ENCODE assay signal across 9 cellular contexts in genomic region chr7:73851410-73852338, GRCh38. TPM values are rescaled to one million over a fixed set of nuclear protein-coding genes. Genes with fewer than 3 reads are reported as not detected.
DNase-seq lines count a peak whose midpoint lies in the region; ATAC-seq, FAIRE-seq and TF ChIP-seq lines count a peak whose summit lies in the region.
"Had no signal": no experiment of that assay in that cellular context is flagged by ENCODE, and none has a peak within 500 bp of the region (broad histone marks: within the 10 kb centered on the region; RNA-seq: fewer than 3 reads in every experiment).

No MANE protein-coding gene starts in this region.

- no peak overlapping the region for H3K4me3 ChIP-seq in A549
- H3K4me3 ChIP-seq in colonic mucosa: no peak overlapping the region
- H3K4me3 ChIP-seq: right lobe of liver had no signal

- no peaks in the 10 kb centered on the region for H3K36me3 ChIP-seq in colonic mucosa
- H3K36me3 ChIP-seq: right lobe of liver had no signal

- H3K27ac Mint-ChIP-seq in natural killer cell: no peak overlapping the region

- no peaks in the 10 kb centered on the region for H3K9me3 Mint-ChIP-seq in natural killer cell

- H3K27me3 ChIP-seq in colonic mucosa: no peaks in the 10 kb centered on the region
- H3K27me3 ChIP-seq: right lobe of liver had no signal

- peaks cover 12 to 19% of the 10 kb centered on the region in 2 donors for H3K27me3 Mint-ChIP-seq in natural killer cell (ENCODE audit: low read depth in 2 of 2)

- ATAC-seq in A549 (peak; percentile 65 to 74), HG03039 (IDR thresholded peaks at IDR 0.05; ENCODE audit: unreplicated experiment) (peak; percentile 74), natural killer cell (peak; percentile 52 to 75 (median 63))

- POLR2A ChIA-PET in A549 (lab: Yijun Ruan, JAX): interaction anchor here (1.0 to 1.4 kb wide), 4 partner anchors 10 to 29 kb away, joined by 6 to 25 read pairs (median 8); partner anchors contain the start of gene METTL27

- CTCF ChIA-PET in A549 (lab: Yijun Ruan, JAX): interaction anchor here (0.5 to 1.6 kb wide), 7 partner anchors 12 to 244 kb away, joined by 3 to 7 read pairs (median 3); no protein-coding TSS in a partner anchor

- TF ChIP-seq EP300 in A549 (IDR thresholded peaks at IDR 0.05): no peak

- H3K9me3 ChIP-seq in A549 (no peaks in the 10 kb centered on the region), colonic mucosa (no peaks in the 10 kb centered on the region)
- H3K9me3 ChIP-seq: right lobe of liver had no signal

- no peak overlapping the region for H3K4me3 Mint-ChIP-seq in natural killer cell

- TF ChIP-seq CTCF in A549 (IDR thresholded peaks at IDR 0.05) (no peak), GM13976 (IDR thresholded peaks at IDR 0.05; ENCODE audit: borderline replicate concordance, control extremely low read depth, extremely low read depth, insufficient read depth, missing control alignments) (no peak), colonic mucosa (IDR thresholded peaks at IDR 0.05) (no peak), natural killer cell (IDR thresholded peaks at IDR 0.05) (no peak)

- H3K9ac ChIP-seq in colonic mucosa (ENCODE audit: low read depth in 2 of 2, low read length in 2 of 2): no peak overlapping the region

- H3K4me1 ChIP-seq in A549 (peaks cover 36% of the 10 kb centered on the region), colonic mucosa (peaks cover 8% of the 10 kb centered on the region)

- in situ Hi-C loops in GM13976 (cut with MboI; ENCODE audit: low sequenced_read_pairs, unreplicated experiment): no loop called here

- DNase-seq in A549 (ENCODE audit: low read depth in 1 of 2, low spot score in 1 of 2) (peak; percentile 62 to 79), GM13976 (ENCODE audit: low spot score) (peak; percentile 78), RCC 7860 (ENCODE audit: low spot score) (peak; percentile 100), colonic mucosa (no peak), natural killer cell (no peak), anterior cingulate cortex (lab: John Stamatoyannopoulos, UW) (no peak), GM19238 (ENCODE audit: insufficient read length, low spot score) (no peak)
- DNase-seq: right lobe of liver had no signal

- FAIRE-seq in A549 (lab: Jason Lieb, UNC): peak; percentile 28
- peak; percentile 99 for FAIRE-seq in RCC 7860 (lab: Jason Lieb, UNC)

- H3K4me2 ChIP-seq in A549: peak overlapping the region; percentile 53

- TF ChIP-seq RAD21 in A549 (conservative IDR thresholded peaks at IDR 0.05 in 1 of 2, IDR thresholded peaks at IDR 0.05 in 1 of 2): no peak

- H3K36me3 Mint-ChIP-seq in natural killer cell: no peaks in the 10 kb centered on the region

- intact Hi-C loops in colonic mucosa (cut with DNase I) (loop anchor here (10.0 kb wide), 1 partner anchor 237 kb away; no protein-coding TSS in a partner anchor), natural killer cell (cut with micrococcal nuclease) (no loop called here)

- H3K27ac ChIP-seq in A549: peak overlapping the region; percentile 73 to 83
- H3K27ac ChIP-seq in colonic mucosa: peak overlapping the region; percentile 70
- H3K27ac ChIP-seq: right lobe of liver had no signal

- H3K4me1 Mint-ChIP-seq in natural killer cell: peaks cover 4 to 7% of the 10 kb centered on the region in 2 donors

- TF ChIP-seq POLR2A in A549 (IDR thresholded peaks at IDR 0.05; ENCODE audit: low read length): no peak

- WGBS in A549 (ENCODE audit: missing lambda C conversion rate): 29% methylated on average over 8 of the region's 8 CpGs

TF ChIP-seq in A549, 52 proteins besides CTCF, POLR2A, EP300 and RAD21 (continues in another document):
- TF ChIP-seq TFCP2L1 (CRISPR knock-in tag; IDR thresholded peaks at IDR 0.05): no peak
- TF ChIP-seq ZSCAN20 (CRISPR knock-in tag; IDR thresholded peaks at IDR 0.05): no peak
- TF ChIP-seq NR3C1 (IDR thresholded peaks at IDR 0.05): no peak
- TF ChIP-seq RNF2 (IDR thresholded peaks at IDR 0.05; ENCODE audit: borderline replicate concordance, low read depth): no peak
- TF ChIP-seq FOSL2 (IDR thresholded peaks at IDR 0.05): peak; percentile 36; the same call in 1 of the 2 replicates
- peak; percentile 79 for TF ChIP-seq FOSL2 (CRISPR knock-in tag; IDR thresholded peaks at IDR 0.05)
- TF ChIP-seq KDM1A (IDR thresholded peaks at IDR 0.05; ENCODE audit: low read depth): no peak
- no peak for TF ChIP-seq EHMT2 (IDR thresholded peaks at IDR 0.05; ENCODE audit: low read depth)
- no peak for TF ChIP-seq HDAC2 (IDR thresholded peaks at IDR 0.05)
- TF ChIP-seq POLR2AphosphoS2 (conservative IDR thresholded peaks at IDR 0.05; ENCODE audit: low read length): no peak
- 0 out of 2 replicates have a peak, but pooled peaks have one; percentile 31 for TF ChIP-seq E2F6 (IDR thresholded peaks at IDR 0.05; ENCODE audit: borderline replicate concordance, low read depth)
- TF ChIP-seq ZC3H11A (IDR thresholded peaks at IDR 0.05): no peak
- no peak for TF ChIP-seq HEYL (CRISPR knock-in tag; IDR thresholded peaks at IDR 0.05)
- TF ChIP-seq REST (IDR thresholded peaks at IDR 0.05): no peak
- no peak for TF ChIP-seq HES2 (IDR thresholded peaks at IDR 0.05)
- no peak for TF ChIP-seq NFE2L2 (conservative IDR thresholded peaks at IDR 0.05; ENCODE audit: low read length)
- TF ChIP-seq MAFK (IDR thresholded peaks at IDR 0.05; ENCODE audit: partially characterized antibody): peak; percentile 53
- TF ChIP-seq MAX (IDR thresholded peaks at IDR 0.05): peak; percentile 81
- TF ChIP-seq BHLHE40 (IDR thresholded peaks at IDR 0.05; ENCODE audit: low read depth, low read length): peak; percentile 74; the same call in 1 of the 2 replicates
- TF ChIP-seq RARB (CRISPR knock-in tag; IDR thresholded peaks at IDR 0.05): no peak
- TF ChIP-seq ESRRA (IDR thresholded peaks at IDR 0.05; ENCODE audit: borderline replicate concordance, low read length): no peak

RNA-seq across cellular contexts. Expression of gene TMEM270, which starts 9.3 kb away (rescaled TPM):
- 0.16 TPM in 1 of 2 replicates, not detected in the other for polyA plus RNA-seq in A549 (2011; rRNA removed)
- 0.07 and 0.10 TPM in 2 replicates for polyA plus RNA-seq in A549 (2012; cell fraction: cytosol; rRNA removed)
- polyA plus RNA-seq in A549 (2012; cell fraction: nucleus; rRNA removed): 0.06 and 0.17 TPM in 2 replicates
- polyA plus RNA-seq in A549 (2017; fragmentation: RNase III; extraction: RNeasy Plus Mini Kit Qiagen cat#74134 plus additional on column Dnase treatment): not detected in 3 replicates
- polyA minus RNA-seq in A549 (2011; rRNA and poly(A)+ RNA removed): not detected in 2 replicates
- total RNA-seq in colonic mucosa: not detected
- not detected for total RNA-seq in natural killer cell
- total RNA-seq: right lobe of liver had no signal

RNA-seq across cellular contexts. Expression of gene METTL27, which starts 9.4 kb away (rescaled TPM):
- polyA plus RNA-seq in A549 (2011; rRNA removed) (4.1 and 5.5 TPM in 2 replicates), A549 (2017; fragmentation: RNase III; extraction: RNeasy Plus Mini Kit Qiagen cat#74134 plus additional on column Dnase treatment) (4.9 to 5.8 TPM (median 5.3 TPM) in 3 replicates)
- 11.3 and 12.4 TPM in 2 replicates for polyA plus RNA-seq in A549 (2012; cell fraction: cytosol; rRNA removed)
- polyA plus RNA-seq in A549 (2012; cell fraction: nucleus; rRNA removed): 7.8 and 11.8 TPM in 2 replicates
- 5.1 and 5.4 TPM in 2 replicates for polyA minus RNA-seq in A549 (2011; rRNA and poly(A)+ RNA removed)
- total RNA-seq in colonic mucosa (1 to 10 TPM; 4.0 to 7.4 TPM), natural killer cell (1 to 10 TPM in 1 of 3 donors, not detected in 2; 1.2 TPM)

RNA-seq across cellular contexts. Expression of gene CLDN4, which starts 20.9 kb away (rescaled TPM):
- polyA plus RNA-seq in A549 (2011; rRNA removed) (2.3 and 2.4 TPM in 2 replicates), A549 (2017; fragmentation: RNase III; extraction: RNeasy Plus Mini Kit Qiagen cat#74134 plus additional on column Dnase treatment) (1.3 to 1.5 TPM (median 1.5 TPM) in 3 replicates)
- polyA plus RNA-seq in A549 (2012; cell fraction: cytosol; rRNA removed): 1.9 and 2.4 TPM in 2 replicates
- polyA plus RNA-seq in A549 (2012; cell fraction: nucleus; rRNA removed): 6.1 and 6.7 TPM in 2 replicates
- polyA minus RNA-seq in A549 (2011; rRNA and poly(A)+ RNA removed): 1.9 and 2.8 TPM in 2 replicates
- total RNA-seq in colonic mucosa (100 to 1,000 TPM; 568 to 932 TPM), natural killer cell (under 1 TPM; 0.09 to 0.30 (median 0.20) TPM)

Comparison
In these comparisons a context has a peak if more than half of its experiments do, and no peak if none do; other contexts are left out.
1. DNase-seq: peak in A549 (2 of 2), GM13976 (single experiment) and RCC 7860 (single experiment); none in colonic mucosa (single experiment), natural killer cell (single experiment), anterior cingulate cortex (0 of 58) and GM19238 (single experiment).
2. RNA of gene CLDN4, which starts 20.9 kb away (total RNA-seq): 568 to 932 TPM in colonic mucosa; 0.09 to 0.30 TPM in natural killer cell; every median in the first group is over 100 times any median in the second.
3. Peak in every context shown above with its lines, with median percentiles within 50 percentile points of each other: ATAC-seq.